In genomic region chr12:6963016-6963731, GRCh38 we compare ENCODE assay signal across 8 cellular contexts. TPM values are rescaled to one million over a fixed set of nuclear protein-coding genes. Genes with fewer than 3 reads are reported as not detected.
A peak's percentile ranks its signal among the peaks of the same experiment; 100 is the strongest.
DNase-seq lines count a peak whose midpoint lies in the region; ATAC-seq and TF ChIP-seq lines count a peak whose summit lies in the region.

No MANE protein-coding gene starts in this region.

- peaks cover 47% of the 10 kb centered on the region for H3K4me1 ChIP-seq in mammary epithelial cell (ENCODE audit: insufficient read depth, low read length)

- H3K79me2 ChIP-seq in mammary epithelial cell (ENCODE audit: insufficient read depth, low read length) = peaks cover 56% of the 10 kb centered on the region

- H3K9me3 ChIP-seq in mammary epithelial cell (replicated peaks; ENCODE audit: insufficient read depth, low read length) = no peaks in the 10 kb centered on the region

- peak overlapping the region; percentile 94 for H3K9ac ChIP-seq in mammary epithelial cell (ENCODE audit: insufficient read depth, low read length)

- no peaks in the 10 kb centered on the region for H3K27me3 Mint-ChIP-seq in naive B cell

- intact Hi-C loops in mammary epithelial cell (cut with micrococcal nuclease) = loop anchor here (2.0 to 5.0 kb wide), 3 partner anchors 80 to 146 kb away; partner anchors contain the start of genes C1R and C1RL

- ATAC-seq in naive B cell (ENCODE audit: low read depth in 2 of 2) (no peak), HG03196 (IDR thresholded peaks at IDR 0.05; ENCODE audit: unreplicated experiment) (no peak), GM18519 (IDR thresholded peaks at IDR 0.05; ENCODE audit: low FRiP score, unreplicated experiment) (no peak)

- DNase-seq in COR-L47 (lab: John Stamatoyannopoulos, UW) (peak; percentile 61), NCI-H1436 treated with DMSO at 0.1 percent for 48 hours (lab: John Stamatoyannopoulos, UW) (peak; percentile 63), mammary epithelial cell (peak; percentile 87), naive B cell (no peak), cerebellar nuclear complex (lab: John Stamatoyannopoulos, UW) (no peak), MV-4-11 (lab: John Stamatoyannopoulos, UW) (no peak)

- peak overlapping the region in 4 of 6 donors; percentile 38 to 99 (median 96) for H3K27ac Mint-ChIP-seq in naive B cell

- H3K4me3 Mint-ChIP-seq in naive B cell = peak overlapping the region in 1 of 8 donors; percentile 56

- peaks cover 57 to 71% (median 66%) of the 10 kb centered on the region in 3 donors for H3K4me1 Mint-ChIP-seq in naive B cell

- peaks cover 23 to 33% of the 10 kb centered on the region in 2 donors for H3K36me3 Mint-ChIP-seq in naive B cell

- WGBS in mammary epithelial cell (ENCODE audit: low coverage, missing lambda C conversion rate) = 2% methylated on average over 11 of the region's 32 CpGs

- peak overlapping the region; percentile 81 for H2AFZ ChIP-seq in mammary epithelial cell (ENCODE audit: low read depth, low read length)

- H3K9me3 Mint-ChIP-seq in naive B cell = no peaks in the 10 kb centered on the region

- in situ Hi-C loops in mammary epithelial cell (cut with MboI; ENCODE audit: low sequenced_read_pairs in 2 of 2) = loop anchor here in 1 of 2 donors (5.0 kb wide), 1 partner anchor 96 kb away; the partner anchor contains the start of gene TPI1

- peak in 1 of 2 donors; percentile 28 for TF ChIP-seq CTCF in mammary epithelial cell (conservative IDR thresholded peaks at IDR 0.05 in 1 of 2, IDR thresholded peaks at IDR 0.05 in 1 of 2; ENCODE audit: extremely low read depth in 1 of 2, insufficient read depth in 1 of 2, low read depth in 1 of 2, low read length in 2 of 2)

- H3K27me3 ChIP-seq in mammary epithelial cell (ENCODE audit: insufficient read depth, low read length) = no peaks in the 10 kb centered on the region

- CTCF ChIA-PET in mammary epithelial cell (lab: Charles Lee; ENCODE audit: low non-redundant PET) = interaction anchor here (0.6 kb wide), 1 partner anchor 17 kb away, joined by 3 read pairs; no protein-coding TSS in a partner anchor

- H3K4me3 ChIP-seq in mammary epithelial cell (replicated peaks in 1 of 3; ENCODE audit: insufficient read depth in 1 of 3, low read depth in 2 of 3, low read length in 3 of 3) = peak overlapping the region; percentile 74 to 97 (median 94)

- no TSS peak for BruUV-seq in mammary epithelial cell (replicated peaks; lab: Mats Ljungman, UMichigan)

- H3K36me3 ChIP-seq in mammary epithelial cell (ENCODE audit: insufficient read depth, low read length) = peaks cover 21% of the 10 kb centered on the region

- peak overlapping the region; percentile 94 for H3K4me2 ChIP-seq in mammary epithelial cell (ENCODE audit: insufficient read depth, low read depth, low read length)

- H3K27ac ChIP-seq in mammary epithelial cell (ENCODE audit: insufficient read depth, low read depth, low read length) = peak overlapping the region; percentile 88

- no peaks in the 10 kb centered on the region for H4K20me1 ChIP-seq in mammary epithelial cell (ENCODE audit: insufficient read depth, low read length)

- dilution Hi-C loops in mammary epithelial cell (cut with HindIII; ENCODE audit: low sequenced_read_pairs) = no loop called here

RNA-seq across cellular contexts. Expression of gene PHB2, which starts 7.3 kb away (rescaled TPM):
- 100 to 1,000 TPM; 149 to 168 TPM for total RNA-seq in mammary epithelial cell
- polyA plus RNA-seq in mammary epithelial cell (319 TPM), naive B cell (ENCODE audit: low read depth in 6 of 6) (100 to 1,000 TPM; 107 to 127 (median 114) TPM)
- 137 TPM for polyA minus RNA-seq in mammary epithelial cell

RNA-seq across cellular contexts. Expression of gene EMG1, which starts 7.5 kb away (rescaled TPM):
- 10 to 100 TPM; 29.3 to 75.1 TPM for total RNA-seq in mammary epithelial cell
- 48.5 TPM for polyA plus RNA-seq in mammary epithelial cell
- polyA minus RNA-seq in mammary epithelial cell = 25.8 TPM
- 10 to 100 TPM; 69.7 to 82.7 (median 80.4) TPM for polyA plus RNA-seq in naive B cell (ENCODE audit: low read depth in 6 of 6)

RNA-seq across cellular contexts. Expression of gene PTPN6, which starts 12.0 kb away (rescaled TPM):
- 10 to 100 TPM; 13.0 to 27.0 TPM for total RNA-seq in mammary epithelial cell
- 16.4 TPM for polyA plus RNA-seq in mammary epithelial cell
- polyA minus RNA-seq in mammary epithelial cell = 8.0 TPM
- 1,000 to 10,000 TPM in 1 of 6 donors, 100 to 1,000 TPM in 5; 398 to 1,059 (median 612) TPM for polyA plus RNA-seq in naive B cell (ENCODE audit: low read depth in 6 of 6)

RNA-seq across cellular contexts. Expression of gene C12orf57, which starts 19.4 kb away (rescaled TPM):
- total RNA-seq in mammary epithelial cell = 10 to 100 TPM; 31.3 to 61.3 TPM
- polyA plus RNA-seq in mammary epithelial cell (128 TPM), naive B cell (ENCODE audit: low read depth in 6 of 6) (100 to 1,000 TPM; 126 to 211 (median 194) TPM)
- polyA minus RNA-seq in mammary epithelial cell = 27.8 TPM

RNA-seq across cellular contexts. Expression of gene RNU7-1, which starts 19.6 kb away (rescaled TPM):
- total RNA-seq in mammary epithelial cell = not detected
- not detected for polyA plus RNA-seq in mammary epithelial cell
- polyA minus RNA-seq in mammary epithelial cell = not detected
- not detected for polyA plus RNA-seq in naive B cell (ENCODE audit: low read depth in 6 of 6)

Comparison
In these comparisons a context has a peak if more than half of its experiments do, and no peak if none do; other contexts are left out.
1. DNase-seq: peak in COR-L47 (single experiment), NCI-H1436 treated with DMSO at 0.1 percent for 48 hours (single experiment) and mammary epithelial cell (single experiment); none in naive B cell (single experiment), cerebellar nuclear complex (0 of 2) and MV-4-11 (single experiment).
2. RNA of gene PTPN6, which starts 12.0 kb away (polyA plus RNA-seq): 398 to 1,059 TPM in naive B cell; 16.4 TPM in mammary epithelial cell (single experiment); every median in the first group is over 10 times any median in the second.